ENCODE assay signal across 8 cellular contexts in the genomic region with DNA sequence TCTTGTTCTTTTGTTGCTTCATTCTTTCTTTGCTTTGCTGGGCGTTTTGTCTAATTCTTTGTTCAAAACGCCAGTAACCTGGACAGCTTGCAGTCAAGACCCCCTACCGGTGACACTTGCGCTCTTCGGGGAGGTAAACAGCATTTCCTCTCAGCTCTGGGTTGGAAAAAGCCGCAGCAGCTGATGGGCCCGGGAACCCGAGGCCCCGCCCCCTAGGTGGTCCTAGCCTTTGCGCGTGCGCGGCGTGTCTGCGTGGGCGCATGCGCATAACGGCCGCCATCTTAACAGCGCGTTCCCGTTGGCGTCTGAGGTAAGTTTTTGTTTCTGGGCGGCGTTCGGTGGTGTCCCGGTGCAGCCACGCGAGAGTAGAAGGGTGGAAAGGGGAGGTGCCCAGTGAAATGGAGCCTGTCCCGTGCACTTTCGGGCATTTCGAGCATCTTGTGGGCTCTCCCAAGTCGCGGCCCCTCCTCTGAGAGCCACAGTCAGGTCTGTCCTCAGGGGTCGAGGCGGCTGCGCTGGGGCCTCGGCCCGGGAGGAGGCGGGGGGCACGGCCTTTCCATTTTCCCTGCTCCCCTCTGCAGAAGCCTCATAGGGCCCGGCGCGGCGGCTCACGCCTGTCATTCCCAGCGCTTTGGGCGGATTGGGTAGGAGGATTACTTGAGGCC. TPM values are rescaled to one million over a fixed set of nuclear protein-coding genes. Genes with fewer than 3 reads are reported as not detected.
DNase-seq lines count a peak whose midpoint lies in the region; ATAC-seq and TF ChIP-seq lines count a peak whose summit lies in the region.

A gene (plus strand): TSS at position 261 of the 665 bp plus-strand sequence. CDS start 14,371 bp downstream, outside the sequence.

- TF ChIP-seq CTCF in colonic mucosa (IDR thresholded peaks at IDR 0.05), result no peak

- H3K27me3 ChIP-seq in BLaER1 (no peaks in the 10 kb centered on the region), colonic mucosa (no peaks in the 10 kb centered on the region)

- intact Hi-C loops in colonic mucosa (cut with DNase I), result loop anchor here (10.0 kb wide), 1 partner anchor 111 kb away; a partner anchor contains a TSS

- ATAC-seq in HG03439 (IDR thresholded peaks at IDR 0.05; ENCODE audit: unreplicated experiment), result peak; percentile 93

- H4K20me1 ChIP-seq in BLaER1, result no peaks in the 10 kb centered on the region

- peak within 1 kb of the TSS; percentile 81 for H3K4me3 ChIP-seq in BLaER1
- H3K4me3 ChIP-seq in colonic mucosa, result peak within 1 kb of the TSS; percentile 82

- H3K27ac ChIP-seq in BLaER1 (peak within 1 kb of the TSS; percentile 84), colonic mucosa (peak within 1 kb of the TSS; percentile 84)

- H3K9ac ChIP-seq in BLaER1 (peak within 1 kb of the TSS; percentile 85), colonic mucosa (ENCODE audit: low read depth in 2 of 2, low read length in 2 of 2) (peak within 1 kb of the TSS; percentile 61 to 67)

- peak within 1 kb of the TSS; percentile 86 for H3K4me2 ChIP-seq in BLaER1

- H3K36me3 ChIP-seq in BLaER1, result peaks cover 36% of the 10 kb centered on the region
- H3K36me3 ChIP-seq in colonic mucosa, result no peaks in the 10 kb centered on the region

- H3K4me1 ChIP-seq in BLaER1 (peaks cover 15% of the 10 kb centered on the region), colonic mucosa (no peaks in the 10 kb centered on the region)

- DNase-seq in GM19238 (ENCODE audit: insufficient read length, low spot score) (peak; percentile 87), NCI-H510A treated with DMSO at 0.1 percent for 48 hours (lab: John Stamatoyannopoulos, UW) (peak; percentile 97), colonic mucosa (peak; percentile 94), left kidney (ENCODE audit: low read depth, low spot score) (peak; percentile 98)
- DNase-seq in activated CD4-positive, alpha-beta T cell treated with anti-CD3 and anti-CD28 coated beads for 4 hours, result peak; percentile 94 to 97
- peak; percentile 94 for DNase-seq in stimulated activated CD4-positive, alpha-beta T cell treated with anti-CD3 and anti-CD28 coated beads, Interleukin-1b, Interleukin-23, amount 100 ng/mL, for 48 hours

- H3K9me3 ChIP-seq in BLaER1 (peaks cover 58% of the 10 kb centered on the region), colonic mucosa (no peaks in the 10 kb centered on the region)

RNA-seq across cellular contexts. Expression of the gene that starts here (rescaled TPM):
- total RNA-seq in colonic mucosa, result 1 to 10 TPM; 7.7 to 7.8 TPM

Comparison
In these comparisons a context has a peak if more than half of its experiments do, and no peak if none do; other contexts are left out.
1. Peak in every context shown above with its lines: DNase-seq, ATAC-seq, H3K4me3 ChIP-seq and H3K27ac ChIP-seq.